In genomic region chr2:55395724-55396605, GRCh38 we compare ENCODE assay signal across 1 cellular context.
TF ChIP-seq lines count a peak whose summit lies in the region.

No MANE protein-coding gene starts in this region.

TF ChIP-seq in A549, 52 proteins besides CTCF, POLR2A, EP300 and RAD21 (continued from another document):
- TF ChIP-seq, protein P1, sequence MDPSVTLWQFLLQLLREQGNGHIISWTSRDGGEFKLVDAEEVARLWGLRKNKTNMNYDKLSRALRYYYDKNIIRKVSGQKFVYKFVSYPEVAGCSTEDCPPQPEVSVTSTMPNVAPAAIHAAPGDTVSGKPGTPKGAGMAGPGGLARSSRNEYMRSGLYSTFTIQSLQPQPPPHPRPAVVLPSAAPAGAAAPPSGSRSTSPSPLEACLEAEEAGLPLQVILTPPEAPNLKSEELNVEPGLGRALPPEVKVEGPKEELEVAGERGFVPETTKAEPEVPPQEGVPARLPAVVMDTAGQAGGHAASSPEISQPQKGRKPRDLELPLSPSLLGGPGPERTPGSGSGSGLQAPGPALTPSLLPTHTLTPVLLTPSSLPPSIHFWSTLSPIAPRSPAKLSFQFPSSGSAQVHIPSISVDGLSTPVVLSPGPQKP (IDR thresholded peaks at IDR 0.05; ENCODE audit: low read depth, low read length), result no peak
